In genomic region chr2:168002021-168002553, GRCh38 we compare ENCODE assay signal across 1 cellular context.
A peak's percentile ranks its signal among the peaks of the same experiment; 100 is the strongest.
TF ChIP-seq lines count a peak whose summit lies in the region.

No MANE protein-coding gene starts in this region.

TF ChIP-seq in K562, 482 proteins besides CTCF, POLR2A, EP300 and RAD21 (continued from another document):
- TF ChIP-seq, protein P1, sequence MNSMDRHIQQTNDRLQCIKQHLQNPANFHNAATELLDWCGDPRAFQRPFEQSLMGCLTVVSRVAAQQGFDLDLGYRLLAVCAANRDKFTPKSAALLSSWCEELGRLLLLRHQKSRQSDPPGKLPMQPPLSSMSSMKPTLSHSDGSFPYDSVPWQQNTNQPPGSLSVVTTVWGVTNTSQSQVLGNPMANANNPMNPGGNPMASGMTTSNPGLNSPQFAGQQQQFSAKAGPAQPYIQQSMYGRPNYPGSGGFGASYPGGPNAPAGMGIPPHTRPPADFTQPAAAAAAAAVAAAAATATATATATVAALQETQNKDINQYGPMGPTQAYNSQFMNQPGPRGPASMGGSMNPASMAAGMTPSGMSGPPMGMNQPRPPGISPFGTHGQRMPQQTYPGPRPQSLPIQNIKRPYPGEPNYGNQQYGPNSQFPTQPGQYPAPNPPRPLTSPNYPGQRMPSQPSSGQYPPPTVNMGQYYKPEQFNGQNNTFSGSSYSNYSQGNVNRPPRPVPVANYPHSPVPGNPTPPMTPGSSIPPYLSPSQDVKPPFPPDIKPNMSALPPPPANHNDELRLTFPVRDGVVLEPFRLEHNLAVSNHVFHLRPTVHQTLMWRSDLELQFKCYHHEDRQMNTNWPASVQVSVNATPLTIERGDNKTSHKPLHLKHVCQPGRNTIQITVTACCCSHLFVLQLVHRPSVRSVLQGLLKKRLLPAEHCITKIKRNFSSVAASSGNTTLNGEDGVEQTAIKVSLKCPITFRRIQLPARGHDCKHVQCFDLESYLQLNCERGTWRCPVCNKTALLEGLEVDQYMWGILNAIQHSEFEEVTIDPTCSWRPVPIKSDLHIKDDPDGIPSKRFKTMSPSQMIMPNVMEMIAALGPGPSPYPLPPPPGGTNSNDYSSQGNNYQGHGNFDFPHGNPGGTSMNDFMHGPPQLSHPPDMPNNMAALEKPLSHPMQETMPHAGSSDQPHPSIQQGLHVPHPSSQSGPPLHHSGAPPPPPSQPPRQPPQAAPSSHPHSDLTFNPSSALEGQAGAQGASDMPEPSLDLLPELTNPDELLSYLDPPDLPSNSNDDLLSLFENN (IDR thresholded peaks at IDR 0.05; ENCODE audit: low read depth in 2 of 2, low read length in 2 of 2) = no peak
- TF ChIP-seq ZNF197 (CRISPR knock-in tag; IDR thresholded peaks at IDR 0.05; ENCODE audit: low read depth) (no peak), PHB2 (IDR thresholded peaks at IDR 0.05; ENCODE audit: low read depth) (no peak), RB1 (IDR thresholded peaks at IDR 0.05; ENCODE audit: low read depth) (no peak), PRMT5 (CRISPR knock-in tag; IDR thresholded peaks at IDR 0.05) (no peak), ZBTB9 (CRISPR knock-in tag; IDR thresholded peaks at IDR 0.05) (no peak), RNF2 (IDR thresholded peaks at IDR 0.05) (no peak), SNRNP70 (optimal IDR thresholded peaks at IDR 0.05; ENCODE audit: low read depth, low read length) (no peak), ATF1 (CRISPR knock-in tag; IDR thresholded peaks at IDR 0.05) (no peak), ATF1 (tag; IDR thresholded peaks at IDR 0.05) (no peak), SP2 (IDR thresholded peaks at IDR 0.05; ENCODE audit: extremely low read depth, low read depth, low read length, poor library complexity, severe bottlenecking) (no peak), CBX5 (IDR thresholded peaks at IDR 0.05; ENCODE audit: borderline replicate concordance, low read depth) (no peak), KHSRP (IDR thresholded peaks at IDR 0.05) (no peak), ZNF551 (CRISPR knock-in tag; IDR thresholded peaks at IDR 0.05) (no peak), CBX3 (IDR thresholded peaks at IDR 0.05; ENCODE audit: borderline replicate concordance in 1 of 2, low read length in 2 of 2) (no peak), PHB (CRISPR knock-in tag; IDR thresholded peaks at IDR 0.05) (no peak), ZFP30 (CRISPR knock-in tag; IDR thresholded peaks at IDR 0.05; ENCODE audit: borderline replicate concordance) (no peak), NONO (IDR thresholded peaks at IDR 0.05; ENCODE audit: low read depth in 2 of 2, low read length in 1 of 2) (no peak), PHTF2 (CRISPR knock-in tag; IDR thresholded peaks at IDR 0.05) (no peak), KDM1A (IDR thresholded peaks at IDR 0.05) (peak in 1 of 2 experiments; percentile 28; a peak in 1 of 4 replicates), KDM2B (CRISPR knock-in tag; IDR thresholded peaks at IDR 0.05) (no peak), GABPA (tag; conservative IDR thresholded peaks at IDR 0.05; ENCODE audit: low read depth) (no peak), ZNF212 (CRISPR knock-in tag; IDR thresholded peaks at IDR 0.05) (no peak), DNMT1 (IDR thresholded peaks at IDR 0.05) (no peak), HLTF (IDR thresholded peaks at IDR 0.05) (no peak), ASH1L (IDR thresholded peaks at IDR 0.05; ENCODE audit: borderline replicate concordance, low read depth, partially characterized antibody) (no peak), POLR2AphosphoS5 (IDR thresholded peaks at IDR 0.05; ENCODE audit: control insufficient read depth, insufficient read depth, low read depth, low read length) (no peak), RFX5 (IDR thresholded peaks at IDR 0.05; ENCODE audit: low read depth, low read length) (no peak), SAP30 (IDR thresholded peaks at IDR 0.05; ENCODE audit: borderline replicate concordance, insufficient read depth, low read depth, low read length, poor library complexity, severe bottlenecking) (no peak), TRIM24 (IDR thresholded peaks at IDR 0.05) (no peak), CTCFL (IDR thresholded peaks at IDR 0.05; ENCODE audit: borderline replicate concordance, insufficient read depth, low read depth, low read length, poor library complexity, severe bottlenecking) (no peak), FOXK2 (conservative IDR thresholded peaks at IDR 0.05 in 1 of 2, IDR thresholded peaks at IDR 0.05 in 1 of 2; ENCODE audit: low read depth in 2 of 2) (no peak), L3MBTL2 (IDR thresholded peaks at IDR 0.05) (no peak), ELF1 (tag; IDR thresholded peaks at IDR 0.05) (no peak), CHCHD3 (CRISPR knock-in tag; IDR thresholded peaks at IDR 0.05) (no peak), IRF2 (CRISPR knock-in tag; IDR thresholded peaks at IDR 0.05) (no peak), THAP12 (CRISPR knock-in tag; IDR thresholded peaks at IDR 0.05) (no peak), RCOR1 (IDR thresholded peaks at IDR 0.05; ENCODE audit: borderline replicate concordance in 1 of 2, low read depth in 2 of 2, low read length in 2 of 2) (peak in 1 of 2 experiments; percentile 39; a peak in 1 of 4 replicates), JUND (IDR thresholded peaks at IDR 0.05; ENCODE audit: borderline replicate concordance, low read depth, low read length) (peak; percentile 27; the same call in 1 of the 2 replicates), JUND (tag; IDR thresholded peaks at IDR 0.05; ENCODE audit: borderline replicate concordance, low read depth, low read length) (peak; percentile 51; the same call in 1 of the 3 replicates), PHF8 (IDR thresholded peaks at IDR 0.05; ENCODE audit: borderline replicate concordance, low read length) (no peak)
- TF ChIP-seq, protein P2, sequence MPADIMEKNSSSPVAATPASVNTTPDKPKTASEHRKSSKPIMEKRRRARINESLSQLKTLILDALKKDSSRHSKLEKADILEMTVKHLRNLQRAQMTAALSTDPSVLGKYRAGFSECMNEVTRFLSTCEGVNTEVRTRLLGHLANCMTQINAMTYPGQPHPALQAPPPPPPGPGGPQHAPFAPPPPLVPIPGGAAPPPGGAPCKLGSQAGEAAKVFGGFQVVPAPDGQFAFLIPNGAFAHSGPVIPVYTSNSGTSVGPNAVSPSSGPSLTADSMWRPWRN (IDR thresholded peaks at IDR 0.05; ENCODE audit: low read depth) = no peak
- TF ChIP-seq, protein P3, sequence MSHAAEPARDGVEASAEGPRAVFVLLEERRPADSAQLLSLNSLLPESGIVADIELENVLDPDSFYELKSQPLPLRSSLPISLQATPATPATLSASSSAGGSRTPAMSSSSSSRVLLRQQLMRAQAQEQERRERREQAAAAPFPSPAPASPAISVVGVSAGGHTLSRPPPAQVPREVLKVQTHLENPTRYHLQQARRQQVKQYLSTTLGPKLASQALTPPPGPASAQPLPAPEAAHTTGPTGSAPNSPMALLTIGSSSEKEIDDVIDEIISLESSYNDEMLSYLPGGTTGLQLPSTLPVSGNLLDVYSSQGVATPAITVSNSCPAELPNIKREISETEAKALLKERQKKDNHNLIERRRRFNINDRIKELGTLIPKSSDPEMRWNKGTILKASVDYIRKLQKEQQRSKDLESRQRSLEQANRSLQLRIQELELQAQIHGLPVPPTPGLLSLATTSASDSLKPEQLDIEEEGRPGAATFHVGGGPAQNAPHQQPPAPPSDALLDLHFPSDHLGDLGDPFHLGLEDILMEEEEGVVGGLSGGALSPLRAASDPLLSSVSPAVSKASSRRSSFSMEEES (CRISPR knock-in tag; IDR thresholded peaks at IDR 0.05) = peak; percentile 73
- TF ChIP-seq, protein P4, sequence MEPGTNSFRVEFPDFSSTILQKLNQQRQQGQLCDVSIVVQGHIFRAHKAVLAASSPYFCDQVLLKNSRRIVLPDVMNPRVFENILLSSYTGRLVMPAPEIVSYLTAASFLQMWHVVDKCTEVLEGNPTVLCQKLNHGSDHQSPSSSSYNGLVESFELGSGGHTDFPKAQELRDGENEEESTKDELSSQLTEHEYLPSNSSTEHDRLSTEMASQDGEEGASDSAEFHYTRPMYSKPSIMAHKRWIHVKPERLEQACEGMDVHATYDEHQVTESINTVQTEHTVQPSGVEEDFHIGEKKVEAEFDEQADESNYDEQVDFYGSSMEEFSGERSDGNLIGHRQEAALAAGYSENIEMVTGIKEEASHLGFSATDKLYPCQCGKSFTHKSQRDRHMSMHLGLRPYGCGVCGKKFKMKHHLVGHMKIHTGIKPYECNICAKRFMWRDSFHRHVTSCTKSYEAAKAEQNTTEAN (CRISPR knock-in tag; IDR thresholded peaks at IDR 0.05) = no peak
- TF ChIP-seq, protein P5, sequence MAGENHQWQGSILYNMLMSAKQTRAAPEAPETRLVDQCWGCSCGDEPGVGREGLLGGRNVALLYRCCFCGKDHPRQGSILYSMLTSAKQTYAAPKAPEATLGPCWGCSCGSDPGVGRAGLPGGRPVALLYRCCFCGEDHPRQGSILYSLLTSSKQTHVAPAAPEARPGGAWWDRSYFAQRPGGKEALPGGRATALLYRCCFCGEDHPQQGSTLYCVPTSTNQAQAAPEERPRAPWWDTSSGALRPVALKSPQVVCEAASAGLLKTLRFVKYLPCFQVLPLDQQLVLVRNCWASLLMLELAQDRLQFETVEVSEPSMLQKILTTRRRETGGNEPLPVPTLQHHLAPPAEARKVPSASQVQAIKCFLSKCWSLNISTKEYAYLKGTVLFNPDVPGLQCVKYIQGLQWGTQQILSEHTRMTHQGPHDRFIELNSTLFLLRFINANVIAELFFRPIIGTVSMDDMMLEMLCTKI (IDR thresholded peaks at IDR 0.05; ENCODE audit: partially characterized antibody) = no peak
